24 cellular contexts compared by ENCODE assay signal in genomic region chr3:193515884-193516438, GRCh38. TPM values are rescaled to one million over a fixed set of nuclear protein-coding genes. Genes with fewer than 3 reads are reported as not detected.
"Had no signal": no experiment of that assay in that cellular context is flagged by ENCODE, and none has a peak within 500 bp of the region (broad histone marks: within the 10 kb centered on the region; RNA-seq: fewer than 3 reads in every experiment).

No MANE protein-coding gene starts in this region.

- H3K4me2 ChIP-seq: SK-N-SH had no signal

- H3K9me2 ChIP-seq: SK-N-SH had no signal

- H3K4me3 ChIP-seq: MG63 had no signal

- DNase-seq: IMR-90; Karpas-422; KG1; MG63; NCI-H1092; NCI-H1105 treated with DMSO at 0.1 percent for 48 hours; NCI-H1417 treated with DMSO at 0.1 percent for 48 hours; NCI-H146; NCI-H1694 treated with DMSO at 0.1 percent for 48 hours; NCI-H1930; NCI-H2081; NCI-H2107; NCI-H526 treated with DMSO at 0.1 percent for 48 hours; NCI-H748 treated with DMSO at 0.1 percent for 48 hours; NK-92 treated with Interleukin-12 subunit alpha and Interleukin-12 subunit beta, amount 100 ng/mL, for 24 hours; PC-3; SHP77; SK-N-SH had no signal

- H3K27ac ChIP-seq: RWPE1 had no signal

- H3K36me3 ChIP-seq: MG63 had no signal

- H3K9me3 ChIP-seq: MG63, SK-N-SH had no signal

- ATAC-seq: HepG2, Panc1, PC-3 had no signal

RNA-seq across cellular contexts. Expression of gene ATP13A4, which starts 38.7 kb away (rescaled TPM):
- total RNA-seq: HT1080, NCI-H460, PC-3, SK-MEL-5 had no signal
- polyA plus RNA-seq: IMR-90 had no signal
